In genomic region chr17:80214878-80215210, GRCh38 we compare ENCODE assay signal across 25 cellular contexts. TPM values are rescaled to one million over a fixed set of nuclear protein-coding genes. Genes with fewer than 3 reads are reported as not detected.
DNase-seq lines count a peak whose midpoint lies in the region; ATAC-seq, FAIRE-seq and TF ChIP-seq lines count a peak whose summit lies in the region.
"Had no signal": no experiment of that assay in that cellular context is flagged by ENCODE, and none has a peak within 500 bp of the region (broad histone marks: within the 10 kb centered on the region; RNA-seq: fewer than 3 reads in every experiment).

No MANE protein-coding gene starts in this region.

- no peak for TF ChIP-seq CTCF in right atrium auricular region (IDR thresholded peaks at IDR 0.05)
- no peak for TF ChIP-seq CTCF in K562 (IDR thresholded peaks at IDR 0.05 in 2 of 3, conservative IDR thresholded peaks at IDR 0.05 in 1 of 3; ENCODE audit: insufficient read depth in 2 of 3, low read depth in 1 of 3, low read length in 3 of 3)

- CTCF ChIA-PET in K562 (lab: Yijun Ruan, JAX; ENCODE audit: low intra/inter-chr PET ratio) = no interaction called here

- in situ Hi-C loops in K562 (cut with MboI) = no loop called here

- peaks cover 8% of the 10 kb centered on the region for H3K79me1 ChIP-seq in neuronal stem cell (ENCODE audit: low read depth, low read length)

- H3K36me3 ChIP-seq in right atrium auricular region (peaks cover 45% of the 10 kb centered on the region), K562 (ENCODE audit: control insufficient read depth, insufficient read depth, low read length) (peaks cover 38% of the 10 kb centered on the region; the same call in 1 of the 3 replicates), neuronal stem cell (replicated peaks in 1 of 2; ENCODE audit: control insufficient read depth in 2 of 2, insufficient read depth in 2 of 2, low read length in 2 of 2) (peaks cover 23 to 52% of the 10 kb centered on the region in 2 donors)

- H2BK15ac ChIP-seq in neuronal stem cell (ENCODE audit: low read length) = no peak overlapping the region

- H3K4me1 ChIP-seq in right cardiac atrium (ENCODE audit: control insufficient read depth, insufficient read depth, low read length) (no peaks in the 10 kb centered on the region), right atrium auricular region (peaks cover 0 to 8% of the 10 kb centered on the region in 2 donors), K562 (replicated peaks in 1 of 2; ENCODE audit: control insufficient read depth in 2 of 2, insufficient read depth in 2 of 2, low read length in 2 of 2) (peaks cover 7 to 33% of the 10 kb centered on the region in 2 experiments; a peak in 4 of 5 replicates), neuronal stem cell (ENCODE audit: control insufficient read depth in 2 of 2, insufficient read depth in 1 of 2, low read depth in 1 of 2, low read length in 2 of 2) (peaks cover 5% of the 10 kb centered on the region in 2 donors)

- no peak overlapping the region for H3K18ac ChIP-seq in neuronal stem cell (ENCODE audit: low read length)

- H2BK5ac ChIP-seq in neuronal stem cell (ENCODE audit: low read length) = no peak overlapping the region

- no peak overlapping the region for H2AK5ac ChIP-seq in neuronal stem cell (ENCODE audit: low read depth, low read length)

- FAIRE-seq in K562 (lab: Jason Lieb, UNC) = no peak
- FAIRE-seq: A549, GM12891, GM18507, H54 had no signal

- peak overlapping the region; percentile 55 for H3K23ac ChIP-seq in neuronal stem cell (ENCODE audit: low read depth, low read length, poor library complexity)

- H4K20me1 ChIP-seq in K562 (replicated peaks; ENCODE audit: control insufficient read depth, insufficient read depth, low read length) = 0 out of 2 replicates have a peak, but pooled peaks cover 7% of the 10 kb centered on the region

- H3K27ac ChIP-seq in right cardiac atrium (ENCODE audit: low read length) (no peak overlapping the region), right atrium auricular region (no peak overlapping the region), K562 (ENCODE audit: extremely low read depth, low read depth, low read length) (no peak overlapping the region), neuronal stem cell (replicated peaks; ENCODE audit: low read length) (no peak overlapping the region)
- H3K27ac ChIP-seq: A549 had no signal

- H3K9me3 ChIP-seq in right cardiac atrium (ENCODE audit: control insufficient read depth, low read length) = no peaks in the 10 kb centered on the region
- H3K9me3 ChIP-seq in right atrium auricular region = no peaks in the 10 kb centered on the region
- no peaks in the 10 kb centered on the region for H3K9me3 ChIP-seq in K562 (replicated peaks; ENCODE audit: control insufficient read depth, insufficient read depth, low read depth, low read length)
- no peaks in the 10 kb centered on the region for H3K9me3 ChIP-seq in neuronal stem cell (replicated peaks in 1 of 2; ENCODE audit: control insufficient read depth in 2 of 2, insufficient read depth in 1 of 2, low read depth in 1 of 2, low read length in 2 of 2)
- H3K9me3 ChIP-seq: A549, BE2C, HAP-1 had no signal

- H3K4me3 ChIP-seq in right cardiac atrium (ENCODE audit: low read length) (no peak overlapping the region), right atrium auricular region (no peak overlapping the region), K562 (no peak overlapping the region), neuronal stem cell (ENCODE audit: low read length in 2 of 2) (no peak overlapping the region)
- H3K4me3 ChIP-seq: A549, HAP-1 had no signal

- no peaks in the 10 kb centered on the region for H3K27me3 ChIP-seq in right cardiac atrium (ENCODE audit: control insufficient read depth, insufficient read depth)
- no peaks in the 10 kb centered on the region for H3K27me3 ChIP-seq in right atrium auricular region
- no peaks in the 10 kb centered on the region for H3K27me3 ChIP-seq in K562 (ENCODE audit: control insufficient read depth in 2 of 2, insufficient read depth in 2 of 2, low read length in 2 of 2)
- H3K27me3 ChIP-seq in neuronal stem cell (ENCODE audit: control insufficient read depth in 3 of 3, insufficient read depth in 3 of 3, low read depth in 1 of 3, low read length in 3 of 3) = no peaks in the 10 kb centered on the region
- H3K27me3 ChIP-seq: BE2C had no signal

- H3K4me2 ChIP-seq in K562 (ENCODE audit: insufficient read depth, low read length) (no peak overlapping the region), neuronal stem cell (ENCODE audit: insufficient read depth, low read length, poor library complexity, severe bottlenecking) (no peak overlapping the region)
- H3K4me2 ChIP-seq: A549 had no signal

- no peak for TF ChIP-seq POLR2A in K562 (conservative IDR thresholded peaks at IDR 0.05)

- 93% methylated on average over 17 of the region's 17 CpGs for WGBS in right cardiac atrium
- WGBS in K562 (ENCODE audit: insufficient coverage, low coverage, missing lambda C conversion rate) = 85% methylated on average over 14 of the region's 17 CpGs
- WGBS in neuronal stem cell (ENCODE audit: extremely low coverage in 2 of 2, insufficient read length in 2 of 2, insufficient replicate concordance in 1 of 2), 2 donors = no CpG with 5 or more reads among the region's 17 CpGs

- H3K9ac ChIP-seq in K562 (ENCODE audit: insufficient read depth in 1 of 2, low read depth in 2 of 2, low read length in 2 of 2) = no peak overlapping the region
- peak overlapping the region; percentile 44 for H3K9ac ChIP-seq in neuronal stem cell (ENCODE audit: low read depth, low read length, poor library complexity)

- TF ChIP-seq RAD21 in K562 (CRISPR knock-in tag; conservative IDR thresholded peaks at IDR 0.05 in 1 of 2, IDR thresholded peaks at IDR 0.05 in 1 of 2) = no peak

- no peaks in the 10 kb centered on the region for H3K9me1 ChIP-seq in K562 (ENCODE audit: control insufficient read depth, insufficient read depth, low read length)

- TF ChIP-seq EP300 in K562 (IDR thresholded peaks at IDR 0.05; ENCODE audit: low read length) = no peak

- intact Hi-C loops in right cardiac atrium (cut with DNase I) (no loop called here), K562 (cut with micrococcal nuclease) (no loop called here)

- peak overlapping the region; percentile 56 for H3K14ac ChIP-seq in neuronal stem cell (ENCODE audit: low read length)

- no TSS peak for BruUV-seq in K562 (replicated peaks; lab: Mats Ljungman, UMichigan)

- no peak overlapping the region for H2BK12ac ChIP-seq in neuronal stem cell (ENCODE audit: low read length)

- DNase-seq in right cardiac atrium = peak in 2 of 3 donors; percentile 10 to 46
- no peak for DNase-seq in right atrium auricular region (ENCODE audit: low spot score)
- DNase-seq in K562 (ENCODE audit: extremely low read depth in 1 of 4, low spot score in 3 of 4) = no peak
- DNase-seq in neuronal stem cell (ENCODE audit: low spot score) = no peak
- DNase-seq in HUDEP-2 (lab: John Stamatoyannopoulos, UW; ENCODE audit: unreplicated experiment in 76 of 76) = no peak
- DNase-seq in HCEC 1CT = no peak
- DNase-seq: 8988T; ACHN; AML-193; BE2C; C1 segment of cervical spinal cord; Calu3; CD4-positive, alpha-beta memory T cell; COR-L47; DMS53; DMS79 treated with DMSO at 0.1 percent for 48 hours; GF-D8; GOT3 had no signal

- peaks cover 3% of the 10 kb centered on the region; the same call in 1 of the 3 replicates for H3K79me2 ChIP-seq in K562 (ENCODE audit: control insufficient read depth, insufficient read depth, low read length)

- H4K8ac ChIP-seq in neuronal stem cell (ENCODE audit: low read depth, low read length) = no peak overlapping the region

- no peak overlapping the region for H4K91ac ChIP-seq in neuronal stem cell (ENCODE audit: low read depth, low read length, poor library complexity)

- H2AFZ ChIP-seq in K562 (ENCODE audit: low read depth, low read length) (no peak overlapping the region), neuronal stem cell (ENCODE audit: low read length) (no peak overlapping the region)

- no peak overlapping the region for H2BK120ac ChIP-seq in neuronal stem cell (ENCODE audit: low read depth, low read length)

- no peak for ATAC-seq in right cardiac atrium
- ATAC-seq in K562 = no peak
- no peak for ATAC-seq in GM21528 (IDR thresholded peaks at IDR 0.05; ENCODE audit: low FRiP score, unreplicated experiment)
- ATAC-seq: A549 had no signal

- POLR2A ChIA-PET in K562 (lab: Yijun Ruan, JAX) = no interaction called here

- no peak overlapping the region for H3K4ac ChIP-seq in neuronal stem cell (ENCODE audit: low read length)

RNA-seq across cellular contexts. Expression of gene SGSH, which starts 5.3 kb away (rescaled TPM):
- total RNA-seq in right cardiac atrium = 10 to 100 TPM; 16.6 to 23.4 (median 19.9) TPM
- polyA plus RNA-seq in right cardiac atrium = 13.0 TPM
- 10 to 100 TPM; 10.6 to 13.7 TPM for total RNA-seq in right atrium auricular region
- total RNA-seq in K562 (2011; cell fraction: chromatin; rRNA removed; ENCODE audit: low replicate concordance) = 47.4 and 72.7 TPM in 2 replicates
- total RNA-seq in K562 (2011; cell fraction: nucleolus; rRNA removed) = 43.5 and 52.4 TPM in 2 replicates
- total RNA-seq in K562 (2011; cell fraction: nucleoplasm; rRNA removed) = 40.5 and 41.1 TPM in 2 replicates
- total RNA-seq in K562 (2014; rRNA removed) = 5.1 and 7.3 TPM in 2 replicates
- 2.5 and 2.6 TPM in 2 replicates for total RNA-seq in K562 (2014; rRNA removed; fragmentation: Illumina TruSeq; extraction: Trizol)
- total RNA-seq in K562 (2015; rRNA removed; fragmentation: Illumina TruSeq; extraction: Trizol) = 4.6 and 4.9 TPM in 2 replicates
- total RNA-seq in K562 (2021) = 11.8 and 15.7 TPM in 2 replicates
- polyA plus RNA-seq in K562 (2011; rRNA removed) = 2.5 and 4.8 TPM in 2 replicates
- polyA plus RNA-seq in K562 (2011; cell fraction: cytosol; rRNA removed) = 3.7 and 4.2 TPM in 2 replicates
- polyA plus RNA-seq in K562 (2011; cell fraction: nucleus; rRNA removed) = 19.2 and 29.1 TPM in 2 replicates
- polyA plus RNA-seq in K562 (2012) = 13.7 and 21.2 TPM in 2 replicates
- polyA plus RNA-seq in K562 (2014; fragmentation: Illumina TruSeq; extraction: Trizol) = 6.3 and 11.2 TPM in 2 replicates
- polyA plus RNA-seq in K562 (2014; fragmentation: Nextera tagmentation; extraction: Ambion mirVana) = under 1 TPM; 0.25 to 0.31 TPM
- 8.2 and 9.8 TPM in 2 replicates for polyA plus RNA-seq in K562 (2014; rRNA removed)
- 2.6 TPM in 2 replicates for polyA minus RNA-seq in K562 (2011; rRNA and poly(A)+ RNA removed)
- 4.5 and 6.9 TPM in 2 replicates for polyA minus RNA-seq in K562 (2011; cell fraction: cytosol; rRNA and poly(A)+ RNA removed)
- 3.4 and 6.3 TPM in 2 replicates for polyA minus RNA-seq in K562 (2011; cell fraction: nucleus; rRNA and poly(A)+ RNA removed)
- 8.1 TPM for polyA plus RNA-seq in neuronal stem cell (2013, experiment 1 of 2)
- 7.7 TPM for polyA plus RNA-seq in neuronal stem cell (2013, experiment 2 of 2)

RNA-seq across cellular contexts. Expression of gene SLC26A11, which starts 5.4 kb away (rescaled TPM):
- 1 to 10 TPM; 5.3 to 7.8 (median 6.8) TPM for total RNA-seq in right cardiac atrium
- polyA plus RNA-seq in right cardiac atrium = 4.4 TPM
- total RNA-seq in right atrium auricular region = 1 to 10 TPM; 2.2 to 9.0 TPM
- total RNA-seq in K562 (2011; cell fraction: chromatin; rRNA removed; ENCODE audit: low replicate concordance) = 8.5 and 21.1 TPM in 2 replicates
- 13.3 and 15.8 TPM in 2 replicates for total RNA-seq in K562 (2011; cell fraction: nucleolus; rRNA removed)
- 6.9 and 13.1 TPM in 2 replicates for total RNA-seq in K562 (2011; cell fraction: nucleoplasm; rRNA removed)
- 1.5 and 3.4 TPM in 2 replicates for total RNA-seq in K562 (2014; rRNA removed)
- 0.38 and 0.91 TPM in 2 replicates for total RNA-seq in K562 (2014; rRNA removed; fragmentation: Illumina TruSeq; extraction: Trizol)
- 1.0 and 1.4 TPM in 2 replicates for total RNA-seq in K562 (2015; rRNA removed; fragmentation: Illumina TruSeq; extraction: Trizol)
- 3.1 and 4.0 TPM in 2 replicates for total RNA-seq in K562 (2021)
- 0.52 and 0.53 TPM in 2 replicates for polyA plus RNA-seq in K562 (2011; rRNA removed)
- polyA plus RNA-seq in K562 (2011; cell fraction: cytosol; rRNA removed) = 0.43 and 1.2 TPM in 2 replicates
- 4.1 and 8.1 TPM in 2 replicates for polyA plus RNA-seq in K562 (2011; cell fraction: nucleus; rRNA removed)
- 2.7 and 5.4 TPM in 2 replicates for polyA plus RNA-seq in K562 (2012)
- 1.4 and 1.9 TPM in 2 replicates for polyA plus RNA-seq in K562 (2014; fragmentation: Illumina TruSeq; extraction: Trizol)
- under 1 TPM in 1 of 2 experiments, not detected in 1; 0.06 TPM for polyA plus RNA-seq in K562 (2014; fragmentation: Nextera tagmentation; extraction: Ambion mirVana)
- 2.8 and 4.2 TPM in 2 replicates for polyA plus RNA-seq in K562 (2014; rRNA removed)
- polyA minus RNA-seq in K562 (2011; rRNA and poly(A)+ RNA removed) = 0.46 TPM in 1 of 2 replicates, not detected in the other
- 0.57 and 1.9 TPM in 2 replicates for polyA minus RNA-seq in K562 (2011; cell fraction: cytosol; rRNA and poly(A)+ RNA removed)
- polyA minus RNA-seq in K562 (2011; cell fraction: nucleus; rRNA and poly(A)+ RNA removed) = 1.2 and 2.0 TPM in 2 replicates
- 14.4 TPM for polyA plus RNA-seq in neuronal stem cell (2013, experiment 1 of 2)
- polyA plus RNA-seq in neuronal stem cell (2013, experiment 2 of 2) = 14.7 TPM

RNA-seq across cellular contexts. Expression of gene CARD14, which starts 45.0 kb away (rescaled TPM):
- total RNA-seq in right cardiac atrium (under 1 TPM in 2 of 4 donors, not detected in 2; 0.14 to 0.20 TPM), right atrium auricular region (not detected), K562 (2014; rRNA removed) (not detected in 2 replicates), K562 (2014; rRNA removed; fragmentation: Illumina TruSeq; extraction: Trizol) (not detected in 2 replicates), K562 (2015; rRNA removed; fragmentation: Illumina TruSeq; extraction: Trizol) (not detected in 2 replicates), K562 (2021) (not detected in 2 replicates)
- polyA plus RNA-seq in right cardiac atrium (0.05 TPM), K562 (2011; rRNA removed) (not detected in 2 replicates), K562 (2014; fragmentation: Illumina TruSeq; extraction: Trizol) (not detected in 2 replicates), K562 (2014; fragmentation: Nextera tagmentation; extraction: Ambion mirVana) (not detected), K562 (2014; rRNA removed) (not detected in 2 replicates)
- not detected in 2 replicates for total RNA-seq in K562 (2011; cell fraction: chromatin; rRNA removed; ENCODE audit: low replicate concordance)
- total RNA-seq in K562 (2011; cell fraction: nucleolus; rRNA removed) = not detected in 2 replicates
- not detected in 2 replicates for total RNA-seq in K562 (2011; cell fraction: nucleoplasm; rRNA removed)
- polyA plus RNA-seq in K562 (2011; cell fraction: cytosol; rRNA removed) = not detected in 2 replicates
- polyA plus RNA-seq in K562 (2011; cell fraction: nucleus; rRNA removed) = not detected in 2 replicates
- 0.05 and 0.24 TPM in 2 replicates for polyA plus RNA-seq in K562 (2012)
- not detected in 2 replicates for polyA minus RNA-seq in K562 (2011; rRNA and poly(A)+ RNA removed)
- 3.2 TPM in 1 of 2 replicates, not detected in the other for polyA minus RNA-seq in K562 (2011; cell fraction: cytosol; rRNA and poly(A)+ RNA removed)
- not detected in 2 replicates for polyA minus RNA-seq in K562 (2011; cell fraction: nucleus; rRNA and poly(A)+ RNA removed)
- 0.20 TPM for polyA plus RNA-seq in neuronal stem cell (2013, experiment 1 of 2)
- 0.22 TPM for polyA plus RNA-seq in neuronal stem cell (2013, experiment 2 of 2)
- total RNA-seq: Daoy had no signal

RNA-seq across cellular contexts. Expression of gene RNF213, which starts 45.8 kb away (rescaled TPM):
- total RNA-seq in right cardiac atrium (10 to 100 TPM; 36.3 to 49.7 (median 43.9) TPM), right atrium auricular region (10 to 100 TPM; 27.3 to 36.8 TPM), K562 (2014; rRNA removed) (13.2 and 17.1 TPM in 2 replicates), K562 (2014; rRNA removed; fragmentation: Illumina TruSeq; extraction: Trizol) (19.8 and 20.9 TPM in 2 replicates), K562 (2015; rRNA removed; fragmentation: Illumina TruSeq; extraction: Trizol) (17.8 and 17.9 TPM in 2 replicates), K562 (2021) (33.6 and 34.3 TPM in 2 replicates)
- polyA plus RNA-seq in right cardiac atrium (28.7 TPM), K562 (2011; rRNA removed) (26.7 and 36.2 TPM in 2 replicates), K562 (2014; fragmentation: Illumina TruSeq; extraction: Trizol) (24.2 and 26.9 TPM in 2 replicates), K562 (2014; fragmentation: Nextera tagmentation; extraction: Ambion mirVana) (1 to 10 TPM; 5.3 to 7.1 TPM), K562 (2014; rRNA removed) (15.9 and 20.1 TPM in 2 replicates)
- 548 and 579 TPM in 2 replicates for total RNA-seq in K562 (2011; cell fraction: chromatin; rRNA removed; ENCODE audit: low replicate concordance)
- 219 and 226 TPM in 2 replicates for total RNA-seq in K562 (2011; cell fraction: nucleolus; rRNA removed)
- 260 and 263 TPM in 2 replicates for total RNA-seq in K562 (2011; cell fraction: nucleoplasm; rRNA removed)
- 14.1 and 15.8 TPM in 2 replicates for polyA plus RNA-seq in K562 (2011; cell fraction: cytosol; rRNA removed)
- polyA plus RNA-seq in K562 (2011; cell fraction: nucleus; rRNA removed) = 220 and 234 TPM in 2 replicates
- polyA plus RNA-seq in K562 (2012) = 27.2 and 54.8 TPM in 2 replicates
- 58.3 and 80.5 TPM in 2 replicates for polyA minus RNA-seq in K562 (2011; rRNA and poly(A)+ RNA removed)
- polyA minus RNA-seq in K562 (2011; cell fraction: cytosol; rRNA and poly(A)+ RNA removed) = 48.1 and 56.1 TPM in 2 replicates
- polyA minus RNA-seq in K562 (2011; cell fraction: nucleus; rRNA and poly(A)+ RNA removed) = 71.6 and 112 TPM in 2 replicates
- 17.4 TPM for polyA plus RNA-seq in neuronal stem cell (2013, experiment 1 of 2)
- 18.4 TPM for polyA plus RNA-seq in neuronal stem cell (2013, experiment 2 of 2)

Comparison
In these comparisons a context has a peak if more than half of its experiments do, and no peak if none do; other contexts are left out.
1. DNase-seq: peak in right cardiac atrium (2 of 3); none in right atrium auricular region (single experiment), K562 (0 of 4), neuronal stem cell (single experiment), HUDEP-2 (0 of 76) and HCEC 1CT (single experiment).